Comparison of ENCODE assay signal across 1 cellular context in genomic region chr4:139665690-139666529, GRCh38.
TF ChIP-seq lines count a peak whose summit lies in the region.

Gene MGST2 (plus strand): TSS chr4:139665819. CDS start chr4:139666020, 201 bp downstream.

TF ChIP-seq in HepG2, 621 proteins besides CTCF, POLR2A, EP300 and RAD21 (continued from another document and continues in another):
- TF ChIP-seq ZNF597 (CRISPR knock-in tag; IDR thresholded peaks at IDR 0.05), result no peak
- TF ChIP-seq ZNF781 (CRISPR knock-in tag; IDR thresholded peaks at IDR 0.05; ENCODE audit: borderline replicate concordance, not compliant biosample characterization), result peak; percentile 47
- no peak for TF ChIP-seq CENPT (CRISPR knock-in tag; IDR thresholded peaks at IDR 0.05; ENCODE audit: low read depth)
- peak; percentile 62; the same call in 1 of the 2 replicates for TF ChIP-seq ZNF605 (CRISPR knock-in tag; IDR thresholded peaks at IDR 0.05)
- TF ChIP-seq IRX3 (CRISPR knock-in tag; IDR thresholded peaks at IDR 0.05; ENCODE audit: borderline replicate concordance, low read depth), result 0 out of 2 replicates have a peak, but pooled peaks have one; percentile 17
- TF ChIP-seq AFF4 (CRISPR knock-in tag; IDR thresholded peaks at IDR 0.05), result peak; percentile 68; the same call in 1 of the 2 replicates
- TF ChIP-seq ZNF180 (CRISPR knock-in tag; IDR thresholded peaks at IDR 0.05; ENCODE audit: borderline replicate concordance, low read depth), result no peak
- TF ChIP-seq ZNF280B (CRISPR knock-in tag; IDR thresholded peaks at IDR 0.05; ENCODE audit: borderline replicate concordance), result no peak
- no peak for TF ChIP-seq ZNF780A (CRISPR knock-in tag; IDR thresholded peaks at IDR 0.05)
- no peak for TF ChIP-seq ZNF569 (CRISPR knock-in tag; IDR thresholded peaks at IDR 0.05; ENCODE audit: borderline replicate concordance)
- TF ChIP-seq ZNF720 (CRISPR knock-in tag; IDR thresholded peaks at IDR 0.05), result no peak
- TF ChIP-seq ZBTB26 (CRISPR knock-in tag; IDR thresholded peaks at IDR 0.05; ENCODE audit: borderline replicate concordance), result no peak
- TF ChIP-seq ZNF333 (CRISPR knock-in tag; IDR thresholded peaks at IDR 0.05; ENCODE audit: borderline replicate concordance), result 0 out of 2 replicates have a peak, but pooled peaks have one; percentile 65
- peak; percentile 38; the same call in 1 of the 2 replicates for TF ChIP-seq HNF1A (IDR thresholded peaks at IDR 0.05; ENCODE audit: low read depth)
- TF ChIP-seq HNF1A (CRISPR knock-in tag; IDR thresholded peaks at IDR 0.05; ENCODE audit: borderline replicate concordance), result peak; percentile 82; the same call in 1 of the 2 replicates
- no peak; the same call in 1 of the 2 replicates for TF ChIP-seq RFXANK (CRISPR knock-in tag; IDR thresholded peaks at IDR 0.05)
- TF ChIP-seq ZMYM4 (CRISPR knock-in tag; IDR thresholded peaks at IDR 0.05), result peak; percentile 82
- TF ChIP-seq GFI1 (CRISPR knock-in tag; IDR thresholded peaks at IDR 0.05; ENCODE audit: borderline replicate concordance), result peak; percentile 80; the same call in 1 of the 2 replicates
- TF ChIP-seq SP4 (CRISPR knock-in tag; IDR thresholded peaks at IDR 0.05), result 0 out of 2 replicates have a peak, but pooled peaks have one; percentile 37
- TF ChIP-seq TOE1 (CRISPR knock-in tag; IDR thresholded peaks at IDR 0.05), result no peak
- no peak for TF ChIP-seq ZBED4 (CRISPR knock-in tag; IDR thresholded peaks at IDR 0.05; ENCODE audit: borderline replicate concordance)
- peak; percentile 52; the same call in 1 of the 2 replicates for TF ChIP-seq GMEB1 (CRISPR knock-in tag; IDR thresholded peaks at IDR 0.05; ENCODE audit: borderline replicate concordance)
- TF ChIP-seq AKNA (CRISPR knock-in tag; IDR thresholded peaks at IDR 0.05; ENCODE audit: borderline replicate concordance), result 0 out of 2 replicates have a peak, but pooled peaks have one; percentile 55
- TF ChIP-seq ZNF784 (CRISPR knock-in tag; IDR thresholded peaks at IDR 0.05; ENCODE audit: borderline replicate concordance), result peak; percentile 74; the same call in 1 of the 2 replicates
- no peak for TF ChIP-seq NFE2 (CRISPR knock-in tag; IDR thresholded peaks at IDR 0.05)
- no peak for TF ChIP-seq ZNF672 (CRISPR knock-in tag; IDR thresholded peaks at IDR 0.05)
- peak; percentile 49; the same call in 1 of the 2 replicates for TF ChIP-seq ZBTB3 (CRISPR knock-in tag; IDR thresholded peaks at IDR 0.05; ENCODE audit: borderline replicate concordance, low read depth)
- no peak for TF ChIP-seq PAF1 (CRISPR knock-in tag; IDR thresholded peaks at IDR 0.05)
- TF ChIP-seq ZNF430 (CRISPR knock-in tag; IDR thresholded peaks at IDR 0.05), result peak; percentile 34; the same call in 1 of the 2 replicates
